Comparison of ENCODE assay signal across 29 cellular contexts in genomic region chr20:37647946-37648345, GRCh38.
"Had no signal": no experiment of that assay in that cellular context is flagged by ENCODE, and none has a peak within 500 bp of the region (broad histone marks: within the 10 kb centered on the region; RNA-seq: fewer than 3 reads in every experiment).

No MANE protein-coding gene starts in this region.

- H3K4me1 Mint-ChIP-seq: activated CD4-positive, alpha-beta T cell treated with anti-CD3 and anti-CD28 coated beads, Interleukin-2, amount 10 ng/mL, durations not matched to agents 7 days and 5 days; activated naive CD4-positive, alpha-beta T cell treated with anti-CD3 and anti-CD28 coated beads, Interleukin-2, amount 10 ng/mL, durations not matched to agents 7 days and 5 days; activated naive CD8-positive, alpha-beta T cell treated with anti-CD3 and anti-CD28 coated beads, Interleukin-2, amount 10 ng/mL, durations not matched to agents 7 days and 5 days; central memory CD8-positive, alpha-beta T cell had no signal

- H3K9me3 ChIP-seq: esophagus muscularis mucosa, gastrocnemius medialis had no signal

- H3K36me3 ChIP-seq: brain microvascular endothelial cell, esophagus muscularis mucosa, gastrocnemius medialis had no signal

- H3K4me3 ChIP-seq: coronary artery, dorsolateral prefrontal cortex, esophagus muscularis mucosa, gastrocnemius medialis had no signal

- ATAC-seq: activated naive CD4-positive, alpha-beta T cell treated with anti-CD3 and anti-CD28 coated beads, Interleukin-2, amount 50 U/mL, for 72 hours; activated T-cell treated with anti-CD3 and anti-CD28 coated beads, Interleukin-2, amount 50 U/mL, for 72 hours; effector memory CD8-positive, alpha-beta T cell; foreskin keratinocyte; gastrocnemius medialis had no signal

- H3K4me1 ChIP-seq: esophagus muscularis mucosa, foreskin keratinocyte, gastrocnemius medialis had no signal

- DNase-seq: activated CD4-positive, alpha-beta memory T cell treated with anti-CD3 and anti-CD28 coated beads, Interleukin-2, amount 10 ng/mL, durations not matched to agents 7 days and 5 days; activated CD4-positive, alpha-beta T cell treated with anti-CD3 and anti-CD28 coated beads for 1 hour; activated CD4-positive, alpha-beta T cell treated with anti-CD3 and anti-CD28 coated beads for 4 hours; activated CD4-positive, alpha-beta T cell treated with anti-CD3 and anti-CD28 coated beads, Interleukin-2, amount 10 ng/mL, durations not matched to agents 7 days and 5 days; activated CD4-positive, alpha-beta T cell treated with anti-CD3 and anti-CD28 coated beads, Interleukin-2, amount 50 U/mL, for 4 hours; activated CD4-positive, CD25-positive, alpha-beta regulatory T cell; activated CD8-positive, alpha-beta memory T cell treated with anti-CD3 and anti-CD28 coated beads, Interleukin-2, amount 50 U/mL, for 48 hours; activated gamma-delta T cell; activated naive CD4-positive, alpha-beta T cell; activated naive CD4-positive, alpha-beta T cell treated with anti-CD3 and anti-CD28 coated beads, Interleukin-2, amount 10 ng/mL, durations not matched to agents 7 days and 5 days; activated naive CD8-positive, alpha-beta T cell treated with anti-CD3 and anti-CD28 coated beads, Interleukin-2, amount 10 ng/mL, durations not matched to agents 7 days and 5 days; activated T-cell treated with anti-CD3 and anti-CD28 coated beads for 4 hours; activated T-cell treated with anti-CD3 and anti-CD28 coated beads, Interleukin-2, amount 50 U/mL, for 24 hours; activated T-cell treated with anti-CD3 and anti-CD28 coated beads, Interleukin-2, amount 50 U/mL, for 72 hours; brain microvascular endothelial cell; dorsolateral prefrontal cortex; effector memory CD8-positive, alpha-beta T cell; erythroblast; foreskin keratinocyte; gastrocnemius medialis; glutamatergic neuron; T-helper 2 cell had no signal

- FAIRE-seq: astrocyte, bronchial epithelial cell had no signal

- H3K27ac Mint-ChIP-seq: activated CD4-positive, alpha-beta memory T cell treated with anti-CD3 and anti-CD28 coated beads, Interleukin-2, amount 10 ng/mL, durations not matched to agents 7 days and 5 days; activated CD4-positive, alpha-beta T cell treated with anti-CD3 and anti-CD28 coated beads, Interleukin-2, amount 10 ng/mL, durations not matched to agents 7 days and 5 days; activated naive CD4-positive, alpha-beta T cell treated with anti-CD3 and anti-CD28 coated beads, Interleukin-2, amount 10 ng/mL, durations not matched to agents 7 days and 5 days; activated naive CD4-positive, alpha-beta T cell treated with anti-CD3 and anti-CD28 coated beads, Interleukin-2, amount 50 U/mL, for 72 hours; activated naive CD8-positive, alpha-beta T cell treated with anti-CD3 and anti-CD28 coated beads, Interleukin-2, amount 10 ng/mL, durations not matched to agents 7 days and 5 days; activated T-cell treated with anti-CD3 and anti-CD28 coated beads, Interleukin-2, amount 50 U/mL, for 24 hours; activated T-cell treated with anti-CD3 and anti-CD28 coated beads, Interleukin-2, amount 50 U/mL, for 72 hours; dendritic cell treated with granulocyte-macrophage colony-stimulating factor and Interleukin-4, amounts not matched to agents 40 ng/mL and 50 ng/mL, for 4 days; effector memory CD8-positive, alpha-beta T cell had no signal

- H3K36me3 Mint-ChIP-seq: activated naive CD4-positive, alpha-beta T cell treated with anti-CD3 and anti-CD28 coated beads, Interleukin-2, amount 10 ng/mL, durations not matched to agents 7 days and 5 days; activated naive CD4-positive, alpha-beta T cell treated with anti-CD3 and anti-CD28 coated beads, Interleukin-2, amount 50 U/mL, for 72 hours; activated naive CD8-positive, alpha-beta T cell treated with anti-CD3 and anti-CD28 coated beads, Interleukin-2, amount 10 ng/mL, durations not matched to agents 7 days and 5 days had no signal

- H3K27ac ChIP-seq: brain microvascular endothelial cell, coronary artery, dorsolateral prefrontal cortex, esophagus muscularis mucosa, foreskin keratinocyte, gastrocnemius medialis had no signal

- H3K9me3 Mint-ChIP-seq: activated CD4-positive, alpha-beta memory T cell treated with anti-CD3 and anti-CD28 coated beads, Interleukin-2, amount 10 ng/mL, durations not matched to agents 7 days and 5 days; activated CD4-positive, alpha-beta T cell treated with anti-CD3 and anti-CD28 coated beads, Interleukin-2, amount 10 ng/mL, durations not matched to agents 7 days and 5 days; activated naive CD4-positive, alpha-beta T cell treated with anti-CD3 and anti-CD28 coated beads, Interleukin-2, amount 10 ng/mL, durations not matched to agents 7 days and 5 days; activated naive CD4-positive, alpha-beta T cell treated with anti-CD3 and anti-CD28 coated beads, Interleukin-2, amount 50 U/mL, for 72 hours; activated naive CD8-positive, alpha-beta T cell treated with anti-CD3 and anti-CD28 coated beads, Interleukin-2, amount 10 ng/mL, durations not matched to agents 7 days and 5 days; activated T-cell treated with anti-CD3 and anti-CD28 coated beads, Interleukin-2, amount 50 U/mL, for 24 hours; activated T-cell treated with anti-CD3 and anti-CD28 coated beads, Interleukin-2, amount 50 U/mL, for 72 hours; central memory CD8-positive, alpha-beta T cell; dendritic cell treated with granulocyte-macrophage colony-stimulating factor and Interleukin-4, amounts not matched to agents 40 ng/mL and 50 ng/mL, for 4 days; effector memory CD8-positive, alpha-beta T cell had no signal

- H3K4me3 Mint-ChIP-seq: activated CD4-positive, alpha-beta memory T cell treated with anti-CD3 and anti-CD28 coated beads, Interleukin-2, amount 10 ng/mL, durations not matched to agents 7 days and 5 days; activated CD4-positive, alpha-beta T cell treated with anti-CD3 and anti-CD28 coated beads, Interleukin-2, amount 10 ng/mL, durations not matched to agents 7 days and 5 days; activated naive CD4-positive, alpha-beta T cell treated with anti-CD3 and anti-CD28 coated beads, Interleukin-2, amount 10 ng/mL, durations not matched to agents 7 days and 5 days; activated naive CD8-positive, alpha-beta T cell treated with anti-CD3 and anti-CD28 coated beads, Interleukin-2, amount 10 ng/mL, durations not matched to agents 7 days and 5 days; activated T-cell treated with anti-CD3 and anti-CD28 coated beads, Interleukin-2, amount 50 U/mL, for 24 hours; activated T-cell treated with anti-CD3 and anti-CD28 coated beads, Interleukin-2, amount 50 U/mL, for 72 hours; central memory CD8-positive, alpha-beta T cell; dendritic cell treated with granulocyte-macrophage colony-stimulating factor and Interleukin-4, amounts not matched to agents 40 ng/mL and 50 ng/mL, for 4 days; effector memory CD8-positive, alpha-beta T cell had no signal
